In genomic region chr19:13024126-13024957, GRCh38 we compare ENCODE assay signal across 9 cellular contexts. TPM values are rescaled to one million over a fixed set of nuclear protein-coding genes. Genes with fewer than 3 reads are reported as not detected.
DNase-seq lines count a peak whose midpoint lies in the region; ATAC-seq, FAIRE-seq and TF ChIP-seq lines count a peak whose summit lies in the region.
"Had no signal": no experiment of that assay in that cellular context is flagged by ENCODE, and none has a peak within 500 bp of the region (broad histone marks: within the 10 kb centered on the region; RNA-seq: fewer than 3 reads in every experiment).

No MANE protein-coding gene starts in this region.

- TF ChIP-seq CTCF in A549 (IDR thresholded peaks at IDR 0.05) (no peak), HFFc6 (IDR thresholded peaks at IDR 0.05) (no peak), MCF 10A (IDR thresholded peaks at IDR 0.05; ENCODE audit: unreplicated experiment) (no peak), mesothelial cell of epicardium (IDR thresholded peaks at IDR 0.05; ENCODE audit: unreplicated experiment) (no peak)

- TF ChIP-seq EP300 in A549 (IDR thresholded peaks at IDR 0.05) = no peak

- TF ChIP-seq RAD21 in A549 (conservative IDR thresholded peaks at IDR 0.05 in 1 of 2, IDR thresholded peaks at IDR 0.05 in 1 of 2) = no peak

- no peak for FAIRE-seq in A549 (lab: Jason Lieb, UNC)

- H3K4me1 Mint-ChIP-seq in HFFc6 (ENCODE audit: low read depth) = peaks cover 78% of the 10 kb centered on the region
- peaks cover 48% of the 10 kb centered on the region for H3K4me1 Mint-ChIP-seq in MCF 10A (ENCODE audit: insufficient read depth, unreplicated experiment)
- peaks cover 50% of the 10 kb centered on the region for H3K4me1 Mint-ChIP-seq in mesothelial cell of epicardium

- H3K9me3 Mint-ChIP-seq in HFFc6 (no peaks in the 10 kb centered on the region), MCF 10A (ENCODE audit: unreplicated experiment) (no peaks in the 10 kb centered on the region), mesothelial cell of epicardium (no peaks in the 10 kb centered on the region)

- TF ChIP-seq POLR2A in A549 (IDR thresholded peaks at IDR 0.05; ENCODE audit: low read length) = no peak

- no peaks in the 10 kb centered on the region for H3K9me3 ChIP-seq in A549
- H3K9me3 ChIP-seq: adrenal gland had no signal

- peak overlapping the region; percentile 93 for H3K4me3 Mint-ChIP-seq in HFFc6
- H3K4me3 Mint-ChIP-seq in MCF 10A (ENCODE audit: unreplicated experiment) = peak overlapping the region; percentile 69
- H3K4me3 Mint-ChIP-seq in mesothelial cell of epicardium = peak overlapping the region; percentile 59

- H3K27ac Mint-ChIP-seq in HFFc6 = peak overlapping the region; percentile 77
- peak overlapping the region; percentile 7 for H3K27ac Mint-ChIP-seq in MCF 10A (ENCODE audit: low read depth, unreplicated experiment)
- no peak overlapping the region for H3K27ac Mint-ChIP-seq in mesothelial cell of epicardium

- H3K27me3 Mint-ChIP-seq in HFFc6 (ENCODE audit: insufficient read depth) (peaks cover 3% of the 10 kb centered on the region), MCF 10A (ENCODE audit: insufficient read depth, unreplicated experiment) (no peaks in the 10 kb centered on the region), mesothelial cell of epicardium (ENCODE audit: low read depth) (peaks cover 97% of the 10 kb centered on the region)

- WGBS in A549 (ENCODE audit: missing lambda C conversion rate) = 89% methylated on average over 37 of the region's 37 CpGs

- no peak overlapping the region for H3K4me3 ChIP-seq in A549

- ATAC-seq in A549 = no peak
- ATAC-seq in GM19035 (IDR thresholded peaks at IDR 0.05; ENCODE audit: unreplicated experiment) = no peak

- intact Hi-C loops in MCF 10A (cut with micrococcal nuclease) = loop anchor here (5.0 kb wide), 1 partner anchor 38 kb away; no protein-coding TSS in a partner anchor

- H3K36me3 Mint-ChIP-seq in HFFc6 (ENCODE audit: low read depth) = peaks cover 33% of the 10 kb centered on the region
- H3K36me3 Mint-ChIP-seq in MCF 10A (ENCODE audit: insufficient read depth, unreplicated experiment) = peaks cover 15% of the 10 kb centered on the region
- peaks cover 36% of the 10 kb centered on the region for H3K36me3 Mint-ChIP-seq in mesothelial cell of epicardium

- no TSS peak for BruUV-seq in MCF 10A (replicated peaks; lab: Mats Ljungman, UMichigan)

- no peak for DNase-seq in A549 (ENCODE audit: low read depth in 1 of 2, low spot score in 1 of 2)
- peak; percentile 33 for DNase-seq in HFFc6
- no peak for DNase-seq in MCF 10A (ENCODE audit: unreplicated experiment)
- DNase-seq in mesothelial cell of epicardium (ENCODE audit: low spot score in 2 of 2, unreplicated experiment in 2 of 2) = no peak
- DNase-seq in midbrain (lab: John Stamatoyannopoulos, UW) = no peak
- DNase-seq in stimulated activated CD4-positive, alpha-beta T cell treated with anti-CD3 and anti-CD28 coated beads, Interleukin-4, amount 100 ng/mL, for 4 hours = no peak
- DNase-seq in kidney glomerular epithelial cell (lab: John Stamatoyannopoulos, UW) = no peak

- CTCF ChIA-PET in A549 (lab: Yijun Ruan, JAX) (interaction anchor here (1.2 kb wide), 1 partner anchor 9 kb away, joined by 3 read pairs; no protein-coding TSS in a partner anchor), MCF 10A (lab: Yijun Ruan, JAX) (interaction anchor here (0.7 to 2.1 kb wide), 7 partner anchors 9 to 706 kb away, joined by 3 to 8 read pairs (median 5); no protein-coding TSS in a partner anchor)

- H3K27ac ChIP-seq in A549 = no peak overlapping the region

- peak overlapping the region; percentile 81 for H3K4me2 ChIP-seq in A549

- POLR2A ChIA-PET in A549 (lab: Yijun Ruan, JAX) (no interaction called here), MCF 10A (lab: Yijun Ruan, JAX) (interaction anchor here (0.5 to 3.5 kb wide), 9 partner anchors 9 to 128 kb away, joined by 3 to 45 read pairs (median 4); partner anchors contain the start of genes IER2 and STX10)

- H3K4me1 ChIP-seq in A549 = peaks cover 19% of the 10 kb centered on the region

TF ChIP-seq in A549, 52 proteins besides CTCF, POLR2A, EP300 and RAD21:
- TF ChIP-seq EHF (CRISPR knock-in tag; IDR thresholded peaks at IDR 0.05) (no peak), TFCP2L1 (CRISPR knock-in tag; IDR thresholded peaks at IDR 0.05) (no peak), POLR2AphosphoS2 (conservative IDR thresholded peaks at IDR 0.05; ENCODE audit: low read length) (no peak), JUN (IDR thresholded peaks at IDR 0.05) (no peak), NPAS2 (CRISPR knock-in tag; IDR thresholded peaks at IDR 0.05; ENCODE audit: borderline replicate concordance) (no peak), PHF8 (IDR thresholded peaks at IDR 0.05; ENCODE audit: borderline replicate concordance, low read depth) (no peak), HMGXB4 (CRISPR knock-in tag; IDR thresholded peaks at IDR 0.05; ENCODE audit: borderline replicate concordance) (no peak), MYC (IDR thresholded peaks at IDR 0.05; ENCODE audit: borderline replicate concordance, low read length) (no peak), HOXA7 (CRISPR knock-in tag; IDR thresholded peaks at IDR 0.05) (no peak), ELK1 (IDR thresholded peaks at IDR 0.05; ENCODE audit: low read depth, low read length) (no peak), HDAC2 (IDR thresholded peaks at IDR 0.05) (no peak), KDM1A (IDR thresholded peaks at IDR 0.05; ENCODE audit: low read depth) (no peak), CBX8 (IDR thresholded peaks at IDR 0.05) (no peak), FOSB (CRISPR knock-in tag; IDR thresholded peaks at IDR 0.05) (no peak), ZSCAN20 (CRISPR knock-in tag; IDR thresholded peaks at IDR 0.05) (no peak), ESRRA (IDR thresholded peaks at IDR 0.05; ENCODE audit: borderline replicate concordance, low read length) (no peak), NFE2L2 (conservative IDR thresholded peaks at IDR 0.05; ENCODE audit: low read length) (no peak), RARB (CRISPR knock-in tag; IDR thresholded peaks at IDR 0.05) (no peak), CHD4 (IDR thresholded peaks at IDR 0.05; ENCODE audit: borderline replicate concordance) (no peak), MAX (IDR thresholded peaks at IDR 0.05) (no peak)
TF ChIP-seq in A549: peak in this region for 0.

RNA-seq across cellular contexts. Expression of gene NFIX, which starts 29.1 kb away (rescaled TPM):
- 0.52 and 1.0 TPM in 2 replicates for polyA plus RNA-seq in A549 (2011; rRNA removed)
- polyA plus RNA-seq in A549 (2012; cell fraction: cytosol; rRNA removed) = 1.1 and 1.5 TPM in 2 replicates
- 1.5 and 2.0 TPM in 2 replicates for polyA plus RNA-seq in A549 (2012; cell fraction: nucleus; rRNA removed)
- polyA plus RNA-seq in A549 (2017; fragmentation: RNase III; extraction: RNeasy Plus Mini Kit Qiagen cat#74134 plus additional on column Dnase treatment) = 3.0 to 4.5 TPM (median 3.0 TPM) in 3 replicates
- 1.1 and 2.5 TPM in 2 replicates for polyA minus RNA-seq in A549 (2011; rRNA and poly(A)+ RNA removed)
- 100 to 1,000 TPM; 129 to 161 (median 142) TPM for total RNA-seq in HFFc6 (2021; fragmentation: NEBNext Ultra II Directional; extraction: Animal tissue kit (Norgen Biotek cat#: 25700))
- total RNA-seq in MCF 10A (2022) = 26.9 and 27.2 TPM in 2 replicates
- total RNA-seq in mesothelial cell of epicardium = 52.4 to 55.5 TPM (median 53.8 TPM) in 3 replicates

RNA-seq across cellular contexts. Expression of gene DAND5, which starts 55.0 kb away (rescaled TPM):
- polyA plus RNA-seq in A549 (2011; rRNA removed) (0.12 and 0.16 TPM in 2 replicates), A549 (2017; fragmentation: RNase III; extraction: RNeasy Plus Mini Kit Qiagen cat#74134 plus additional on column Dnase treatment) (0.12 to 0.21 TPM (median 0.14 TPM) in 3 replicates)
- 0.16 and 0.19 TPM in 2 replicates for polyA plus RNA-seq in A549 (2012; cell fraction: cytosol; rRNA removed)
- polyA plus RNA-seq in A549 (2012; cell fraction: nucleus; rRNA removed) = 0.35 and 0.54 TPM in 2 replicates
- 0.08 TPM in 1 of 2 replicates, not detected in the other for polyA minus RNA-seq in A549 (2011; rRNA and poly(A)+ RNA removed)
- not detected for total RNA-seq in HFFc6 (2021; fragmentation: NEBNext Ultra II Directional; extraction: Animal tissue kit (Norgen Biotek cat#: 25700))
- total RNA-seq in MCF 10A (2022) (not detected in 2 replicates), mesothelial cell of epicardium (0.16 TPM in 1 of 3 replicates, not detected in the others)
